25 cellular contexts compared by ENCODE assay signal in genomic region chr10:48316236-48316635, GRCh38. TPM values are rescaled to one million over a fixed set of nuclear protein-coding genes. Genes with fewer than 3 reads are reported as not detected.
"Had no signal": no experiment of that assay in that cellular context is flagged by ENCODE, and none has a peak within 500 bp of the region (broad histone marks: within the 10 kb centered on the region; RNA-seq: fewer than 3 reads in every experiment).

No MANE protein-coding gene starts in this region.

- H3K4me1 ChIP-seq: ascending aorta had no signal

- H3K36me3 Mint-ChIP-seq: activated naive CD4-positive, alpha-beta T cell treated with anti-CD3 and anti-CD28 coated beads, Interleukin-2, amount 50 U/mL, for 72 hours; T-cell had no signal

- H3K36me3 ChIP-seq: ascending aorta had no signal

- H3K4me3 ChIP-seq: ascending aorta, body of pancreas had no signal

- H3K9me3 ChIP-seq: ascending aorta, body of pancreas had no signal

- H3K4me2 ChIP-seq: KMS-11 had no signal

- H3K4me3 Mint-ChIP-seq: activated CD4-positive, alpha-beta memory T cell treated with anti-CD3 and anti-CD28 coated beads for 36 hours; activated CD4-positive, alpha-beta T cell treated with anti-CD3 and anti-CD28 coated beads, Interleukin-2, amount 10 ng/mL, durations not matched to agents 7 days and 5 days; activated naive CD8-positive, alpha-beta T cell treated with anti-CD3 and anti-CD28 coated beads, Interleukin-2, amount 50 U/mL, for 24 hours; activated T-cell treated with anti-CD3 and anti-CD28 coated beads, Interleukin-2, amount 50 U/mL, for 4 hours; T-cell had no signal

- H3K27ac Mint-ChIP-seq: activated CD4-positive, alpha-beta memory T cell treated with anti-CD3 and anti-CD28 coated beads for 36 hours; activated CD4-positive, alpha-beta T cell treated with anti-CD3 and anti-CD28 coated beads, Interleukin-2, amount 10 ng/mL, durations not matched to agents 7 days and 5 days; activated naive CD4-positive, alpha-beta T cell treated with anti-CD3 and anti-CD28 coated beads, Interleukin-2, amount 50 U/mL, for 72 hours; activated naive CD8-positive, alpha-beta T cell treated with anti-CD3 and anti-CD28 coated beads, Interleukin-2, amount 50 U/mL, for 24 hours; T-cell had no signal

- ATAC-seq: activated naive CD4-positive, alpha-beta T cell treated with anti-CD3 and anti-CD28 coated beads, Interleukin-2, amount 50 U/mL, for 72 hours; activated naive CD8-positive, alpha-beta T cell treated with anti-CD3 and anti-CD28 coated beads, Interleukin-2, amount 50 U/mL, for 24 hours; activated T-cell treated with anti-CD3 and anti-CD28 coated beads, Interleukin-2, amount 50 U/mL, for 4 hours; body of pancreas; T-cell had no signal

- H3K27ac ChIP-seq: ascending aorta, body of pancreas, KMS-11, VCaP had no signal

- H3K9me3 Mint-ChIP-seq: activated CD4-positive, alpha-beta memory T cell treated with anti-CD3 and anti-CD28 coated beads for 36 hours; activated CD4-positive, alpha-beta T cell treated with anti-CD3 and anti-CD28 coated beads, Interleukin-2, amount 10 ng/mL, durations not matched to agents 7 days and 5 days; activated naive CD4-positive, alpha-beta T cell treated with anti-CD3 and anti-CD28 coated beads, Interleukin-2, amount 50 U/mL, for 72 hours; activated naive CD8-positive, alpha-beta T cell treated with anti-CD3 and anti-CD28 coated beads, Interleukin-2, amount 50 U/mL, for 24 hours; activated T-cell treated with anti-CD3 and anti-CD28 coated beads, Interleukin-2, amount 50 U/mL, for 4 hours; T-cell had no signal

- H3K27me3 Mint-ChIP-seq: activated CD4-positive, alpha-beta memory T cell treated with anti-CD3 and anti-CD28 coated beads for 36 hours; activated CD4-positive, alpha-beta T cell treated with anti-CD3 and anti-CD28 coated beads, Interleukin-2, amount 10 ng/mL, durations not matched to agents 7 days and 5 days; activated naive CD8-positive, alpha-beta T cell treated with anti-CD3 and anti-CD28 coated beads, Interleukin-2, amount 50 U/mL, for 24 hours; T-cell had no signal

- H3K27me3 ChIP-seq: ascending aorta, body of pancreas had no signal

- DNase-seq: activated CD4-positive, alpha-beta memory T cell treated with anti-CD3 and anti-CD28 coated beads for 36 hours; activated CD4-positive, alpha-beta T cell treated with anti-CD3 and anti-CD28 coated beads, Interleukin-2, amount 10 ng/mL, durations not matched to agents 7 days and 5 days; activated CD4-positive, CD25-positive, alpha-beta regulatory T cell; activated CD8-positive, alpha-beta memory T cell treated with anti-CD3 and anti-CD28 coated beads for 24 hours; activated effector memory CD4-positive, alpha-beta T cell treated with anti-CD3 and anti-CD28 coated beads, Interleukin-2, amount 50 U/mL, for 16 hours; activated naive CD4-positive, alpha-beta T cell treated with Interleukin-2 at 50 U/mL for 16 hours; activated naive CD8-positive, alpha-beta T cell treated with anti-CD3 and anti-CD28 coated beads, Interleukin-2, amount 50 U/mL, for 24 hours; activated T-cell treated with anti-CD3 and anti-CD28 coated beads, Interleukin-2, amount 50 U/mL, for 4 hours; amniotic stem cell; body of pancreas; NCI-H1092; NCI-H1417; NCI-H1930; NCI-H2107; NCI-H345; NCI-H510A; NCI-H526 treated with DMSO at 0.1 percent for 48 hours; SIG-M5; T-cell; T-helper 2 cell; T1000 had no signal

RNA-seq across cellular contexts. Expression of gene FRMPD2, which starts 41.7 kb away (rescaled TPM):
- total RNA-seq: activated CD4-positive, alpha-beta memory T cell treated with anti-CD3 and anti-CD28 coated beads for 36 hours; activated CD4-positive, alpha-beta T cell treated with anti-CD3 and anti-CD28 coated beads, Interleukin-2, amount 10 ng/mL, durations not matched to agents 7 days and 5 days; activated T-cell treated with anti-CD3 and anti-CD28 coated beads, Interleukin-2, amount 50 U/mL, for 4 hours; ascending aorta; body of pancreas had no signal
